In genomic region chr15:41429003-41429890, GRCh38 we compare ENCODE assay signal across 9 cellular contexts. TPM values are rescaled to one million over a fixed set of nuclear protein-coding genes. Genes with fewer than 3 reads are reported as not detected.
DNase-seq lines count a peak whose midpoint lies in the region; ATAC-seq and TF ChIP-seq lines count a peak whose summit lies in the region.
"Had no signal": no experiment of that assay in that cellular context is flagged by ENCODE, and none has a peak within 500 bp of the region (broad histone marks: within the 10 kb centered on the region; RNA-seq: fewer than 3 reads in every experiment).

No MANE protein-coding gene starts in this region.

- H3K9ac ChIP-seq in OCI-LY3 (ENCODE audit: low read length): peak overlapping the region; percentile 5; the same call in 1 of the 2 replicates

- peaks cover 66% of the 10 kb centered on the region for H3K79me2 ChIP-seq in OCI-LY3 (ENCODE audit: low read length)

- H3K4me3 ChIP-seq in OCI-LY3 (ENCODE audit: low read length): peak overlapping the region; percentile 22; the same call in 1 of the 2 replicates
- no peak overlapping the region for H3K4me3 ChIP-seq in mesodermal cell (ENCODE audit: extremely low read depth, insufficient read depth, low read length, poor library complexity, severe bottlenecking)

- H3K4me1 ChIP-seq in OCI-LY3 (ENCODE audit: low read length) (peaks cover 12% of the 10 kb centered on the region; the same call in 1 of the 2 replicates), mesodermal cell (ENCODE audit: control insufficient read depth, insufficient read depth, low read length, poor library complexity, severe bottlenecking) (no peaks in the 10 kb centered on the region)

- H3K36me3 ChIP-seq in OCI-LY3 (replicated peaks; ENCODE audit: low read depth, low read length): no peaks in the 10 kb centered on the region
- peaks cover 39% of the 10 kb centered on the region for H3K36me3 ChIP-seq in mesodermal cell (ENCODE audit: control insufficient read depth, insufficient read depth, low read length)

- peaks cover 7% of the 10 kb centered on the region for H4K20me1 ChIP-seq in OCI-LY3 (ENCODE audit: insufficient read depth, low read length)

- H3K9me3 ChIP-seq in OCI-LY3 (ENCODE audit: insufficient read depth, low read length): no peaks in the 10 kb centered on the region
- no peaks in the 10 kb centered on the region for H3K9me3 ChIP-seq in mesodermal cell (ENCODE audit: control insufficient read depth, low read length)

- TF ChIP-seq CTCF in GM13976 (IDR thresholded peaks at IDR 0.05; ENCODE audit: borderline replicate concordance, control extremely low read depth, extremely low read depth, insufficient read depth, missing control alignments) (no peak), OCI-LY3 (IDR thresholded peaks at IDR 0.05; ENCODE audit: low read depth, low read length) (no peak)

- H3K27ac ChIP-seq in OCI-LY3 (ENCODE audit: low read length) (peak overlapping the region; percentile 7; the same call in 1 of the 2 replicates), mesodermal cell (ENCODE audit: low read depth, low read length, severe bottlenecking) (peak overlapping the region; percentile 16)

- ATAC-seq in GM21619 (IDR thresholded peaks at IDR 0.05; ENCODE audit: unreplicated experiment): peak; percentile 89
- ATAC-seq in HG02970 (IDR thresholded peaks at IDR 0.05; ENCODE audit: low FRiP score, unreplicated experiment): no peak

- in situ Hi-C loops in GM13976 (cut with MboI; ENCODE audit: low sequenced_read_pairs, unreplicated experiment): no loop called here

- 94 to 95% methylated on average over 9 to 10 of the region's 10 CpGs for WGBS in mesodermal cell (ENCODE audit: insufficient coverage in 2 of 2), 2 experiments

- H2AFZ ChIP-seq in OCI-LY3 (ENCODE audit: low read depth, low read length): no peak overlapping the region

- H3K4me2 ChIP-seq in OCI-LY3 (ENCODE audit: low read length): peak overlapping the region; percentile 30; the same call in 1 of the 2 replicates

- DNase-seq in GM13976 (ENCODE audit: low spot score) (peak; percentile 71), NCI-H748 treated with DMSO at 0.1 percent for 48 hours (lab: John Stamatoyannopoulos, UW) (no peak), GOT3 (lab: John Stamatoyannopoulos, UW) (no peak), T1000 (lab: John Stamatoyannopoulos, UW) (no peak)
- DNase-seq: activated CD8-positive, alpha-beta memory T cell treated with anti-CD3 and anti-CD28 coated beads, Interleukin-2, amount 50 U/mL, for 48 hours had no signal

- H3K27me3 ChIP-seq in OCI-LY3 (ENCODE audit: low read depth, low read length): no peaks in the 10 kb centered on the region

RNA-seq across cellular contexts. Expression of gene RTF1, which starts 12.4 kb away (rescaled TPM):
- 54.5 TPM for polyA plus RNA-seq in mesodermal cell (2013, experiment 1 of 2)
- polyA plus RNA-seq in mesodermal cell (2013, experiment 2 of 2): 53.4 TPM

RNA-seq across cellular contexts. Expression of gene NDUFAF1, which starts 27.0 kb away (rescaled TPM):
- polyA plus RNA-seq in mesodermal cell (2013, experiment 1 of 2): 18.2 TPM
- polyA plus RNA-seq in mesodermal cell (2013, experiment 2 of 2): 22.5 TPM
